8 cellular contexts compared by ENCODE assay signal in genomic region chr4:54092405-54092759, GRCh38. TPM values are rescaled to one million over a fixed set of nuclear protein-coding genes. Genes with fewer than 3 reads are reported as not detected.
A peak's percentile ranks its signal among the peaks of the same experiment; 100 is the strongest.
DNase-seq lines count a peak whose midpoint lies in the region; ATAC-seq and TF ChIP-seq lines count a peak whose summit lies in the region.

No MANE protein-coding gene starts in this region.

- H3K27ac Mint-ChIP-seq in activated CD8-positive, alpha-beta memory T cell treated with anti-CD3 and anti-CD28 coated beads, Interleukin-2, amount 10 ng/mL, durations not matched to agents 7 days and 5 days: no peak overlapping the region
- H3K27ac Mint-ChIP-seq in activated naive CD8-positive, alpha-beta T cell treated with anti-CD3 and anti-CD28 coated beads, Interleukin-2, amount 10 ng/mL, durations not matched to agents 7 days and 5 days: no peak overlapping the region

- no peaks in the 10 kb centered on the region for H3K9me3 Mint-ChIP-seq in activated CD8-positive, alpha-beta memory T cell treated with anti-CD3 and anti-CD28 coated beads, Interleukin-2, amount 10 ng/mL, durations not matched to agents 7 days and 5 days (ENCODE audit: low read depth)
- H3K9me3 Mint-ChIP-seq in activated naive CD8-positive, alpha-beta T cell treated with anti-CD3 and anti-CD28 coated beads, Interleukin-2, amount 10 ng/mL, durations not matched to agents 7 days and 5 days: no peaks in the 10 kb centered on the region

- H3K27me3 Mint-ChIP-seq in activated CD8-positive, alpha-beta memory T cell treated with anti-CD3 and anti-CD28 coated beads, Interleukin-2, amount 10 ng/mL, durations not matched to agents 7 days and 5 days: peaks cover 80% of the 10 kb centered on the region
- H3K27me3 Mint-ChIP-seq in activated naive CD8-positive, alpha-beta T cell treated with anti-CD3 and anti-CD28 coated beads, Interleukin-2, amount 10 ng/mL, durations not matched to agents 7 days and 5 days: peaks cover 75% of the 10 kb centered on the region

- H3K27ac ChIP-seq in left lung: no peak overlapping the region
- H3K27ac ChIP-seq in suprapubic skin: no peak overlapping the region

- intact Hi-C loops in left lung (cut with DNase I): no loop called here

- CTCF ChIA-PET in activated CD8-positive, alpha-beta memory T cell treated with anti-CD3 and anti-CD28 coated beads, Interleukin-2, amount 10 ng/mL, durations not matched to agents 7 days and 5 days (lab: Charles Lee): no interaction called here

- no peak for TF ChIP-seq POLR2A in suprapubic skin (IDR thresholded peaks at IDR 0.05)

- peaks cover 12 to 16% of the 10 kb centered on the region in 2 donors for H3K4me1 ChIP-seq in left lung
- H3K4me1 ChIP-seq in suprapubic skin: peaks cover 22% of the 10 kb centered on the region

- H3K4me3 ChIP-seq in left lung: peak overlapping the region; percentile 31 to 35
- H3K4me3 ChIP-seq in suprapubic skin: peak overlapping the region; percentile 54

- H3K4me3 Mint-ChIP-seq in activated CD8-positive, alpha-beta memory T cell treated with anti-CD3 and anti-CD28 coated beads, Interleukin-2, amount 10 ng/mL, durations not matched to agents 7 days and 5 days: peak overlapping the region; percentile 64
- H3K4me3 Mint-ChIP-seq in activated naive CD8-positive, alpha-beta T cell treated with anti-CD3 and anti-CD28 coated beads, Interleukin-2, amount 10 ng/mL, durations not matched to agents 7 days and 5 days: peak overlapping the region; percentile 82

- no peak for ATAC-seq in activated CD8-positive, alpha-beta memory T cell treated with anti-CD3 and anti-CD28 coated beads, Interleukin-2, amount 10 ng/mL, durations not matched to agents 7 days and 5 days
- no peak for ATAC-seq in activated naive CD8-positive, alpha-beta T cell treated with anti-CD3 and anti-CD28 coated beads, Interleukin-2, amount 10 ng/mL, durations not matched to agents 7 days and 5 days (ENCODE audit: low read depth)
- no peak for ATAC-seq in left lung
- no peak for ATAC-seq in GM21723 (IDR thresholded peaks at IDR 0.05; ENCODE audit: unreplicated experiment)
- ATAC-seq in GM21786 (IDR thresholded peaks at IDR 0.05; ENCODE audit: unreplicated experiment): no peak

- 26% methylated on average over 6 of the region's 6 CpGs for WGBS in suprapubic skin

- DNase-seq in activated CD8-positive, alpha-beta memory T cell treated with anti-CD3 and anti-CD28 coated beads, Interleukin-2, amount 10 ng/mL, durations not matched to agents 7 days and 5 days: no peak
- no peak for DNase-seq in activated CD8-positive, alpha-beta memory T cell treated with anti-CD3 and anti-CD28 coated beads, Interleukin-2, amount 50 U/mL, for 4 hours
- no peak for DNase-seq in activated naive CD8-positive, alpha-beta T cell treated with anti-CD3 and anti-CD28 coated beads, Interleukin-2, amount 10 ng/mL, durations not matched to agents 7 days and 5 days
- DNase-seq in left lung (no peak), suprapubic skin (ENCODE audit: low spot score in 2 of 2) (no peak), germinal center (ENCODE audit: low spot score) (no peak)

- H3K27me3 ChIP-seq in left lung (peaks cover 59 to 77% of the 10 kb centered on the region in 2 donors), suprapubic skin (peaks cover 53% of the 10 kb centered on the region)

- TF ChIP-seq EP300 in suprapubic skin (IDR thresholded peaks at IDR 0.05): no peak

- POLR2A ChIA-PET in activated naive CD8-positive, alpha-beta T cell treated with anti-CD3 and anti-CD28 coated beads, Interleukin-2, amount 10 ng/mL, durations not matched to agents 7 days and 5 days (lab: Charles Lee): no interaction called here

- H3K36me3 ChIP-seq in left lung (no peaks in the 10 kb centered on the region), suprapubic skin (no peaks in the 10 kb centered on the region)

- H3K4me1 Mint-ChIP-seq in activated CD8-positive, alpha-beta memory T cell treated with anti-CD3 and anti-CD28 coated beads, Interleukin-2, amount 10 ng/mL, durations not matched to agents 7 days and 5 days: peaks cover 14% of the 10 kb centered on the region
- H3K4me1 Mint-ChIP-seq in activated naive CD8-positive, alpha-beta T cell treated with anti-CD3 and anti-CD28 coated beads, Interleukin-2, amount 10 ng/mL, durations not matched to agents 7 days and 5 days: peaks cover 23% of the 10 kb centered on the region

- no peak for TF ChIP-seq CTCF in left lung (IDR thresholded peaks at IDR 0.05)
- no peak for TF ChIP-seq CTCF in suprapubic skin (IDR thresholded peaks at IDR 0.05)

- H3K9me3 ChIP-seq in left lung: no peaks in the 10 kb centered on the region
- no peaks in the 10 kb centered on the region for H3K9me3 ChIP-seq in suprapubic skin

- no peaks in the 10 kb centered on the region for H3K36me3 Mint-ChIP-seq in activated CD8-positive, alpha-beta memory T cell treated with anti-CD3 and anti-CD28 coated beads, Interleukin-2, amount 10 ng/mL, durations not matched to agents 7 days and 5 days
- no peaks in the 10 kb centered on the region for H3K36me3 Mint-ChIP-seq in activated naive CD8-positive, alpha-beta T cell treated with anti-CD3 and anti-CD28 coated beads, Interleukin-2, amount 10 ng/mL, durations not matched to agents 7 days and 5 days

RNA-seq across cellular contexts. Expression of gene GSX2, which starts 7.6 kb away (rescaled TPM):
- total RNA-seq in activated CD8-positive, alpha-beta memory T cell treated with anti-CD3 and anti-CD28 coated beads, Interleukin-2, amount 10 ng/mL, durations not matched to agents 7 days and 5 days: not detected
- not detected for total RNA-seq in activated naive CD8-positive, alpha-beta T cell treated with anti-CD3 and anti-CD28 coated beads, Interleukin-2, amount 10 ng/mL, durations not matched to agents 7 days and 5 days
- total RNA-seq in left lung (not detected), suprapubic skin (under 1 TPM in 1 of 4 donors, not detected in 3; 0.53 TPM)

RNA-seq across cellular contexts. Expression of gene CHIC2, which starts 28.0 kb away (rescaled TPM):
- 10 to 100 TPM; 12.6 to 16.2 TPM for total RNA-seq in activated CD8-positive, alpha-beta memory T cell treated with anti-CD3 and anti-CD28 coated beads, Interleukin-2, amount 10 ng/mL, durations not matched to agents 7 days and 5 days
- total RNA-seq in activated naive CD8-positive, alpha-beta T cell treated with anti-CD3 and anti-CD28 coated beads, Interleukin-2, amount 10 ng/mL, durations not matched to agents 7 days and 5 days: 10 to 100 TPM; 28.5 to 29.3 TPM
- total RNA-seq in left lung: 10 to 100 TPM; 18.5 to 22.3 TPM
- 10 to 100 TPM; 33.3 to 60.3 (median 41.1) TPM for total RNA-seq in suprapubic skin
